ENCODE assay signal across 12 cellular contexts in genomic region chr15:89330881-89331595, GRCh38. TPM values are rescaled to one million over a fixed set of nuclear protein-coding genes. Genes with fewer than 3 reads are reported as not detected.
DNase-seq lines count a peak whose midpoint lies in the region; ATAC-seq and TF ChIP-seq lines count a peak whose summit lies in the region.
"Had no signal": no experiment of that assay in that cellular context is flagged by ENCODE, and none has a peak within 500 bp of the region (broad histone marks: within the 10 kb centered on the region; RNA-seq: fewer than 3 reads in every experiment).

No MANE protein-coding gene starts in this region.

- H3K36me3 ChIP-seq in smooth muscle cell (ENCODE audit: low read depth) (peaks cover 3% of the 10 kb centered on the region), heart right ventricle (peaks cover 12 to 76% (median 59%) of the 10 kb centered on the region in 9 donors)

- peaks cover 15% of the 10 kb centered on the region for H3K4me1 ChIP-seq in smooth muscle cell (ENCODE audit: low read depth)
- H3K4me1 ChIP-seq in heart right ventricle: peaks cover 27 to 76% (median 62%) of the 10 kb centered on the region in 9 donors

- peaks cover 37% of the 10 kb centered on the region for H3K79me2 ChIP-seq in smooth muscle cell (ENCODE audit: low read depth)

- H3K4me3 Mint-ChIP-seq in activated T-cell treated with anti-CD3 and anti-CD28 coated beads, Interleukin-2, amount 50 U/mL, for 24 hours: peak overlapping the region; percentile 75
- peak overlapping the region; percentile 57 to 70 (median 70) for H3K4me3 Mint-ChIP-seq in T-cell
- H3K4me3 Mint-ChIP-seq in effector memory CD8-positive, alpha-beta T cell: peak overlapping the region; percentile 73 to 77

- no peaks in the 10 kb centered on the region for H3K27me3 ChIP-seq in smooth muscle cell (ENCODE audit: low read depth)
- H3K27me3 ChIP-seq in heart right ventricle: no peaks in the 10 kb centered on the region

- intact Hi-C loops in heart right ventricle (cut with DNase I): no loop called here

- no peaks in the 10 kb centered on the region for H3K9me3 Mint-ChIP-seq in activated T-cell treated with anti-CD3 and anti-CD28 coated beads, Interleukin-2, amount 50 U/mL, for 24 hours
- H3K9me3 Mint-ChIP-seq in T-cell: no peaks in the 10 kb centered on the region
- peaks cover 0 to 2% of the 10 kb centered on the region in 2 donors for H3K9me3 Mint-ChIP-seq in effector memory CD8-positive, alpha-beta T cell
- H3K9me3 Mint-ChIP-seq: type B pancreatic cell had no signal

- DNase-seq in activated T-cell treated with anti-CD3 and anti-CD28 coated beads, Interleukin-2, amount 50 U/mL, for 24 hours: no peak
- DNase-seq in activated T-cell treated with anti-CD3 and anti-CD28 coated beads, Interleukin-2, amount 50 U/mL, for 48 hours: no peak
- DNase-seq in T-cell (no peak), smooth muscle cell (lab: John Stamatoyannopoulos, UW; ENCODE audit: unreplicated experiment) (no peak), NCI-H1092 treated with DMSO at 0.1 percent for 48 hours (lab: John Stamatoyannopoulos, UW) (no peak), heart right ventricle (no peak)
- DNase-seq in effector memory CD8-positive, alpha-beta T cell: no peak
- DNase-seq: DMS79 had no signal

- H4K20me1 ChIP-seq in smooth muscle cell (ENCODE audit: low read depth): peaks cover 82% of the 10 kb centered on the region

- TF ChIP-seq CTCF in smooth muscle cell (IDR thresholded peaks at IDR 0.05; ENCODE audit: borderline replicate concordance, insufficient read depth, poor library complexity, severe bottlenecking) (no peak), heart right ventricle (IDR thresholded peaks at IDR 0.05) (no peak)

- H3K4me3 ChIP-seq in smooth muscle cell (no peak overlapping the region), heart right ventricle (peak overlapping the region in 1 of 10 donors; percentile 15)
- H3K4me3 ChIP-seq: K562, skin epidermis had no signal

- no peak overlapping the region for H2AFZ ChIP-seq in smooth muscle cell (ENCODE audit: low read depth)

- ATAC-seq in T-cell (replicated peaks in 1 of 4) (no peak), heart right ventricle (no peak), GM18861 (IDR thresholded peaks at IDR 0.05; ENCODE audit: unreplicated experiment) (no peak)
- ATAC-seq in effector memory CD8-positive, alpha-beta T cell (replicated peaks): no peak
- ATAC-seq: K562 had no signal

- POLR2A ChIA-PET in T-cell (lab: Charles Lee): interaction anchor here in 1 of 2 donors (0.6 to 0.7 kb wide), 2 partner anchors 19 to 262 kb away, joined by 3 to 16 read pairs; no protein-coding TSS in a partner anchor

- WGBS in smooth muscle cell (ENCODE audit: low lambda C conversion rate): 93% methylated on average over 7 of the region's 7 CpGs
- 73 to 75% methylated on average over 7 of the region's 7 CpGs for WGBS in heart right ventricle, 2 donors

- peaks cover 57% of the 10 kb centered on the region for H3K4me1 Mint-ChIP-seq in activated T-cell treated with anti-CD3 and anti-CD28 coated beads, Interleukin-2, amount 50 U/mL, for 24 hours (ENCODE audit: low read depth)
- peaks cover 60 to 67% (median 62%) of the 10 kb centered on the region in 3 donors for H3K4me1 Mint-ChIP-seq in T-cell
- H3K4me1 Mint-ChIP-seq in effector memory CD8-positive, alpha-beta T cell (ENCODE audit: low read depth in 2 of 2): peaks cover 56 to 60% of the 10 kb centered on the region in 2 donors

- CTCF ChIA-PET in T-cell (lab: Charles Lee): interaction anchor here (0.6 to 1.3 kb wide), 2 partner anchors 28 to 242 kb away, joined by 4 to 6 read pairs; no protein-coding TSS in a partner anchor

- no peaks in the 10 kb centered on the region for H3K27me3 Mint-ChIP-seq in activated T-cell treated with anti-CD3 and anti-CD28 coated beads, Interleukin-2, amount 50 U/mL, for 24 hours
- peaks cover 4 to 5% of the 10 kb centered on the region in 2 donors for H3K27me3 Mint-ChIP-seq in T-cell
- peaks cover 6 to 10% of the 10 kb centered on the region in 2 donors for H3K27me3 Mint-ChIP-seq in effector memory CD8-positive, alpha-beta T cell

- peak overlapping the region; percentile 82 for H3K27ac Mint-ChIP-seq in activated T-cell treated with anti-CD3 and anti-CD28 coated beads, Interleukin-2, amount 50 U/mL, for 24 hours
- peak overlapping the region; percentile 46 to 58 for H3K27ac Mint-ChIP-seq in T-cell
- H3K27ac Mint-ChIP-seq in effector memory CD8-positive, alpha-beta T cell: peak overlapping the region; percentile 82 to 91

- H3K9ac ChIP-seq in smooth muscle cell (ENCODE audit: low read depth): no peak overlapping the region

- peak overlapping the region; percentile 14 for H3K4me2 ChIP-seq in smooth muscle cell

- H3K27ac ChIP-seq in smooth muscle cell (ENCODE audit: low read depth): no peak overlapping the region
- no peak overlapping the region for H3K27ac ChIP-seq in heart right ventricle

- peaks cover 73% of the 10 kb centered on the region for H3K36me3 Mint-ChIP-seq in activated T-cell treated with anti-CD3 and anti-CD28 coated beads, Interleukin-2, amount 50 U/mL, for 24 hours (ENCODE audit: low read depth)
- peaks cover 53% of the 10 kb centered on the region for H3K36me3 Mint-ChIP-seq in T-cell
- peaks cover 84% of the 10 kb centered on the region for H3K36me3 Mint-ChIP-seq in effector memory CD8-positive, alpha-beta T cell (ENCODE audit: insufficient read depth)

- H3F3A ChIP-seq in smooth muscle cell (ENCODE audit: low read depth): peaks cover 1% of the 10 kb centered on the region

- H3K9me3 ChIP-seq in smooth muscle cell (replicated peaks; ENCODE audit: low read depth) (no peaks in the 10 kb centered on the region), heart right ventricle (no peaks in the 10 kb centered on the region)

RNA-seq across cellular contexts. Expression of gene POLG, which starts 3.6 kb away (rescaled TPM):
- 100 to 1,000 TPM; 136 to 171 (median 165) TPM for total RNA-seq in T-cell
- total RNA-seq in smooth muscle cell: 26.6 and 34.3 TPM in 2 replicates
- 41.6 and 50.7 TPM in 2 replicates for polyA plus RNA-seq in smooth muscle cell
- 10 to 100 TPM; 31.1 to 52.5 (median 34.0) TPM for total RNA-seq in heart right ventricle
- 10 to 100 TPM; 33.9 to 45.1 TPM for polyA plus RNA-seq in heart right ventricle
